In genomic region chr2:96828436-96828835, GRCh38 we compare ENCODE assay signal across 22 cellular contexts.
"Had no signal": no experiment of that assay in that cellular context is flagged by ENCODE, and none has a peak within 500 bp of the region (broad histone marks: within the 10 kb centered on the region; RNA-seq: fewer than 3 reads in every experiment).

No MANE protein-coding gene starts in this region.

- H3K4me3 Mint-ChIP-seq: activated naive CD8-positive, alpha-beta T cell; T-helper 1 cell treated with Interleukin-12 subunit alpha and Interleukin-12 subunit beta and Interleukin-4 antibody, amounts not matched to agents 30 μg/mL and 1 μg/mL, for 36 hours; WTC11 had no signal

- H3K4me3 ChIP-seq: adrenal gland had no signal

- FAIRE-seq: RCC 7860 had no signal

- H3K27ac Mint-ChIP-seq: activated naive CD8-positive, alpha-beta T cell; T-helper 1 cell treated with Interleukin-12 subunit alpha and Interleukin-12 subunit beta and Interleukin-4 antibody, amounts not matched to agents 30 μg/mL and 1 μg/mL, for 36 hours; WTC11 had no signal

- DNase-seq: activated CD4-positive, alpha-beta T cell treated with anti-CD3 and anti-CD28 coated beads for 48 hours; activated CD4-positive, alpha-beta T cell treated with anti-CD3 and anti-CD28 coated beads, Interleukin-2, amount 50 U/mL, for 48 hours; activated CD4-positive, CD25-positive, alpha-beta regulatory T cell treated with anti-CD3 and anti-CD28 coated beads, Interleukin-2, amount 50 U/mL, for 72 hours; activated effector memory CD4-positive, alpha-beta T cell treated with Interleukin-2 at 50 U/mL for 16 hours; activated naive CD4-positive, alpha-beta T cell; activated T-cell treated with anti-CD3 and anti-CD28 coated beads for 4 hours; adrenal gland; anterior cingulate cortex; caudate nucleus; MM.1S; NCI-H1105; NCI-H1436 treated with DMSO at 0.1 percent for 48 hours; NCI-H187; NCI-H2081; NCI-H510A treated with DMSO at 0.1 percent for 48 hours; NCI-H69; SHP77; T-helper 9 cell had no signal

- H3K27me3 ChIP-seq: adrenal gland had no signal

- H3K27me3 Mint-ChIP-seq: activated naive CD8-positive, alpha-beta T cell had no signal

- ATAC-seq: WTC11 had no signal

- H3K27ac ChIP-seq: adrenal gland had no signal

- H3K9me3 Mint-ChIP-seq: T-helper 1 cell treated with Interleukin-12 subunit alpha and Interleukin-12 subunit beta and Interleukin-4 antibody, amounts not matched to agents 30 μg/mL and 1 μg/mL, for 36 hours; WTC11 had no signal

- H3K9me3 ChIP-seq: adrenal gland had no signal

- H3K36me3 Mint-ChIP-seq: activated naive CD8-positive, alpha-beta T cell had no signal
